Comparison of ENCODE assay signal across 16 cellular contexts in genomic region chr22:27642104-27642800, GRCh38.
DNase-seq lines count a peak whose midpoint lies in the region; ATAC-seq and TF ChIP-seq lines count a peak whose summit lies in the region.
"Had no signal": no experiment of that assay in that cellular context is flagged by ENCODE, and none has a peak within 500 bp of the region (broad histone marks: within the 10 kb centered on the region; RNA-seq: fewer than 3 reads in every experiment).

No MANE protein-coding gene starts in this region.

- ATAC-seq in lower lobe of right lung, result no peak
- no peak for ATAC-seq in GM18511 (IDR thresholded peaks at IDR 0.05; ENCODE audit: unreplicated experiment)
- ATAC-seq: activated CD4-positive, alpha-beta T cell treated with anti-CD3 and anti-CD28 coated beads for 36 hours had no signal

- H3K27me3 ChIP-seq in H7 (ENCODE audit: control insufficient read depth, insufficient read depth, low read length) (no peaks in the 10 kb centered on the region), lower lobe of right lung (ENCODE audit: low read depth) (peaks cover 8% of the 10 kb centered on the region)
- H3K27me3 ChIP-seq: SJSA1 had no signal

- no peak for TF ChIP-seq CTCF in lower lobe of right lung (IDR thresholded peaks at IDR 0.05)

- no peaks in the 10 kb centered on the region for H3K36me3 ChIP-seq in H7 (replicated peaks; ENCODE audit: control insufficient read depth, insufficient read depth, low read length)
- no peaks in the 10 kb centered on the region for H3K36me3 ChIP-seq in lower lobe of right lung
- H3K36me3 ChIP-seq: SJSA1 had no signal

- no peak overlapping the region for H3K27ac ChIP-seq in lower lobe of right lung
- H3K27ac ChIP-seq: SJSA1 had no signal

- no peaks in the 10 kb centered on the region for H3K9me3 ChIP-seq in lower lobe of right lung
- H3K9me3 ChIP-seq: SJSA1 had no signal

- intact Hi-C loops in lower lobe of right lung (cut with DNase I), result no loop called here

- DNase-seq in H7 (peak; percentile 78), astrocyte of the hippocampus (ENCODE audit: low read depth, low spot score) (peak; percentile 63), left kidney (ENCODE audit: low read depth, low spot score) (peak; percentile 76), retina (peak; percentile 88), lower lobe of right lung (no peak), NCI-H345 treated with DMSO at 0.1 percent for 48 hours (lab: John Stamatoyannopoulos, UW; ENCODE audit: unreplicated experiment) (no peak), NCI-H2107 (lab: John Stamatoyannopoulos, UW) (no peak)
- DNase-seq: activated CD4-positive, alpha-beta T cell treated with anti-CD3 and anti-CD28 coated beads for 36 hours; activated CD8-positive, alpha-beta memory T cell treated with anti-CD3 and anti-CD28 coated beads, Interleukin-2, amount 50 U/mL, for 4 hours; activated naive CD4-positive, alpha-beta T cell; GDM1; HFFc6; stimulated activated CD4-positive, alpha-beta T cell treated with anti-CD3 and anti-CD28 coated beads, Interleukin-12 subunit alpha, Interleukin-12 subunit beta, amount 100 ng/mL, for 4 hours; T1000 had no signal

- H3K4me1 ChIP-seq in lower lobe of right lung, result no peaks in the 10 kb centered on the region
- H3K4me1 ChIP-seq: SJSA1 had no signal

- H3K4me3 ChIP-seq in H7 (ENCODE audit: insufficient read depth, low read depth, low read length) (no peak overlapping the region), lower lobe of right lung (no peak overlapping the region)
- H3K4me3 ChIP-seq: SJSA1 had no signal

Comparison
In these comparisons a context has a peak if more than half of its experiments do, and no peak if none do; other contexts are left out.
1. DNase-seq: peak in H7 (single experiment), astrocyte of the hippocampus (single experiment), left kidney (single experiment) and retina (single experiment); none in lower lobe of right lung (single experiment), NCI-H345 treated with DMSO at 0.1 percent for 48 hours (single experiment) and NCI-H2107 (single experiment).